In genomic region chr10:125692932-125693847, GRCh38 we compare ENCODE assay signal across 22 cellular contexts. TPM values are rescaled to one million over a fixed set of nuclear protein-coding genes. Genes with fewer than 3 reads are reported as not detected.
DNase-seq lines count a peak whose midpoint lies in the region; ATAC-seq, FAIRE-seq and TF ChIP-seq lines count a peak whose summit lies in the region.
"Had no signal": no experiment of that assay in that cellular context is flagged by ENCODE, and none has a peak within 500 bp of the region (broad histone marks: within the 10 kb centered on the region; RNA-seq: fewer than 3 reads in every experiment).

No MANE protein-coding gene starts in this region.

- FAIRE-seq in GM12892 (lab: Jason Lieb, UNC), result peak; percentile 44

- H3K9me3 Mint-ChIP-seq in brain (no peaks in the 10 kb centered on the region), chondrocyte (ENCODE audit: low read depth) (no peaks in the 10 kb centered on the region)
- H3K9me3 Mint-ChIP-seq: activated naive CD8-positive, alpha-beta T cell treated with anti-CD3 and anti-CD28 coated beads for 36 hours; activated T-helper 17 cell treated with anti-CD3 and anti-CD28 coated beads, Interleukin-2, amount 50 U/mL, for 72 hours; mesothelial cell of epicardium; neural crest cell had no signal

- peak overlapping the region in 2 of 5 experiments; percentile 23 to 50 for H3K4me3 Mint-ChIP-seq in brain
- no peak overlapping the region for H3K4me3 Mint-ChIP-seq in chondrocyte (ENCODE audit: unreplicated experiment)
- H3K4me3 Mint-ChIP-seq: activated naive CD8-positive, alpha-beta T cell treated with anti-CD3 and anti-CD28 coated beads for 36 hours; activated T-helper 17 cell treated with anti-CD3 and anti-CD28 coated beads, Interleukin-2, amount 50 U/mL, for 72 hours; mesothelial cell of epicardium; neural crest cell had no signal

- no peaks in the 10 kb centered on the region for H3K36me3 Mint-ChIP-seq in brain
- no peaks in the 10 kb centered on the region for H3K36me3 Mint-ChIP-seq in chondrocyte (ENCODE audit: low read depth)
- H3K36me3 Mint-ChIP-seq: activated naive CD8-positive, alpha-beta T cell treated with anti-CD3 and anti-CD28 coated beads for 36 hours; mesothelial cell of epicardium had no signal

- DNase-seq in AG09319 (ENCODE audit: extremely low read depth, low read depth) (peak; percentile 82), GM12892 (ENCODE audit: insufficient read length) (no peak), kidney epithelial cell (ENCODE audit: low read depth) (peak; percentile 48), chondrocyte (ENCODE audit: low spot score) (no peak), HT-29 (ENCODE audit: low spot score) (no peak)
- DNase-seq: activated CD4-positive, CD25-positive, alpha-beta regulatory T cell treated with anti-CD3 and anti-CD28 coated beads, Interleukin-2, amount 50 U/mL, for 72 hours; activated naive CD8-positive, alpha-beta T cell treated with anti-CD3 and anti-CD28 coated beads for 36 hours; colonic mucosa; foreskin melanocyte; left colon; NCI-H187; NCI-H345; retina; substantia nigra had no signal

- H3K27ac Mint-ChIP-seq in brain (peak overlapping the region in 4 of 5 experiments; percentile 8 to 74 (median 59)), chondrocyte (ENCODE audit: unreplicated experiment) (no peak overlapping the region)
- H3K27ac Mint-ChIP-seq: activated naive CD8-positive, alpha-beta T cell treated with anti-CD3 and anti-CD28 coated beads for 36 hours; activated T-helper 17 cell treated with anti-CD3 and anti-CD28 coated beads, Interleukin-2, amount 50 U/mL, for 72 hours; mesothelial cell of epicardium had no signal

- peaks cover 48% of the 10 kb centered on the region for H3K4me1 Mint-ChIP-seq in brain
- peaks cover 9% of the 10 kb centered on the region for H3K4me1 Mint-ChIP-seq in chondrocyte (ENCODE audit: low read depth)
- H3K4me1 Mint-ChIP-seq: activated naive CD8-positive, alpha-beta T cell treated with anti-CD3 and anti-CD28 coated beads for 36 hours; activated T-helper 17 cell treated with anti-CD3 and anti-CD28 coated beads, Interleukin-2, amount 50 U/mL, for 72 hours had no signal

- ATAC-seq in HG02623 (IDR thresholded peaks at IDR 0.05; ENCODE audit: unreplicated experiment) (no peak), HG03571 (IDR thresholded peaks at IDR 0.05; ENCODE audit: unreplicated experiment) (no peak)
- ATAC-seq: activated T-helper 17 cell treated with anti-CD3 and anti-CD28 coated beads, Interleukin-2, amount 50 U/mL, for 72 hours; left colon had no signal

- no peak for TF ChIP-seq POLR2A in GM12892 (IDR thresholded peaks at IDR 0.05; ENCODE audit: low read depth, low read length)

- H3K27me3 Mint-ChIP-seq in brain, result peaks cover 12% of the 10 kb centered on the region
- peaks cover 31% of the 10 kb centered on the region for H3K27me3 Mint-ChIP-seq in chondrocyte (ENCODE audit: low read depth)

- H3K36me3 ChIP-seq in kidney epithelial cell (ENCODE audit: control insufficient read depth, insufficient read depth, low read length), result no peaks in the 10 kb centered on the region
- H3K36me3 ChIP-seq: colonic mucosa, vagina had no signal

- TF ChIP-seq CTCF in AG09319 (IDR thresholded peaks at IDR 0.05; ENCODE audit: low read depth, low read length), result no peak
- TF ChIP-seq CTCF in brain (conservative IDR thresholded peaks at IDR 0.05), result no peak
- no peak for TF ChIP-seq CTCF in kidney epithelial cell (IDR thresholded peaks at IDR 0.05; ENCODE audit: insufficient read depth, low read length, poor library complexity, severe bottlenecking)
- TF ChIP-seq CTCF in chondrocyte (IDR thresholded peaks at IDR 0.05), result no peak

- H3K4me3 ChIP-seq in kidney epithelial cell (ENCODE audit: low read depth, low read length), result no peak overlapping the region
- H3K4me3 ChIP-seq: colonic mucosa, vagina had no signal

- peaks cover 21% of the 10 kb centered on the region for H3K27me3 ChIP-seq in kidney epithelial cell (ENCODE audit: control insufficient read depth, insufficient read depth, low read length)
- H3K27me3 ChIP-seq: colonic mucosa, vagina had no signal

RNA-seq across cellular contexts. Expression of gene TEX36, which starts 10.2 kb away (rescaled TPM):
- polyA plus RNA-seq in GM12892 (2012; ENCODE audit: missing spikeins), result not detected
- not detected for polyA plus RNA-seq in brain (ENCODE audit: insufficient read depth, low read depth, low replicate concordance)
- not detected in 2 replicates for total RNA-seq in kidney epithelial cell
- not detected in 3 replicates for total RNA-seq in chondrocyte
- total RNA-seq in HT-29 (2014; rRNA removed; shearing (Covaris generic)), result not detected in 2 replicates
- total RNA-seq: activated naive CD8-positive, alpha-beta T cell treated with anti-CD3 and anti-CD28 coated beads for 36 hours; activated T-helper 17 cell treated with anti-CD3 and anti-CD28 coated beads, Interleukin-2, amount 50 U/mL, for 72 hours; colonic mucosa; Daoy; left colon; mesothelial cell of epicardium; neural crest cell; vagina had no signal

RNA-seq across cellular contexts. Expression of gene EDRF1, which starts 26.3 kb away (rescaled TPM):
- 26.7 TPM for polyA plus RNA-seq in GM12892 (2012; ENCODE audit: missing spikeins)
- 8.7 TPM for polyA plus RNA-seq in brain (ENCODE audit: insufficient read depth, low read depth, low replicate concordance)
- total RNA-seq in kidney epithelial cell, result 11.8 and 15.2 TPM in 2 replicates
- total RNA-seq in chondrocyte, result 14.5 to 21.8 TPM (median 14.8 TPM) in 3 replicates
- 17.4 and 18.7 TPM in 2 replicates for total RNA-seq in HT-29 (2014; rRNA removed; shearing (Covaris generic))

Comparison
In these comparisons a context has a peak if more than half of its experiments do, and no peak if none do; other contexts are left out.
1. DNase-seq: peak in AG09319 (single experiment) and kidney epithelial cell (single experiment); none in GM12892 (single experiment), chondrocyte (single experiment) and HT-29 (single experiment).